ENCODE assay signal across 1 cellular context in the genomic region with DNA sequence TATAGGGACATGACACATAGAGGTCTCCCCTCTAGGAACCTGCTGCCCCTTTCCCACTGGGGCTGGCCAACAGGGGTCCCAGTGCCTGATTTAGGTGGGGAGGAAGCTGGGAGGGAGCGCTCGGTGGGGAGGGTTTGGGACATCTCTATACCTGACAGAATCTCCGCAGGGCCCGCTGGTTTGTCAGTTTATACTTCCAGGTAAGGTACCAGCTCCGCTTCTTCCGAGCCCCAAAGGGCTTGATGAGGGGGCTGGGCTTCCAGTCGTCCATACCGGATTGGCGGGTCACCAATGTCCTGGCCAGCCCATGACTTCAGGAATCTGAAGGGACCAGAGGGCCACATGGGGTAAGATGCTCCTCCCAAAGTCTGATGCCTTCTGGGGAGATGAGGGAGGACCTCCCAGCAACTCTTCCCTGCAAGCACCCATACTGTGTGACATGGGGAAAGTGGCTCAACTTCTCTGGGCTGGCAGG.
TF ChIP-seq lines count a peak whose summit lies in the region.

No MANE protein-coding gene starts in this region.

TF ChIP-seq in HepG2, 621 proteins besides CTCF, POLR2A, EP300 and RAD21:
- TF ChIP-seq HDAC6 (IDR thresholded peaks at IDR 0.05; ENCODE audit: low read depth, low read length) (no peak), ZNF616 (CRISPR knock-in tag; IDR thresholded peaks at IDR 0.05; ENCODE audit: low read depth) (no peak), ZNF768 (CRISPR knock-in tag; IDR thresholded peaks at IDR 0.05) (peak; percentile 99), ZNF501 (CRISPR knock-in tag; IDR thresholded peaks at IDR 0.05) (peak; percentile 31; the same call in 1 of the 2 replicates), ZBTB38 (CRISPR knock-in tag; IDR thresholded peaks at IDR 0.05) (0 out of 2 replicates have a peak, but pooled peaks have one; percentile 17), MTF2 (CRISPR knock-in tag; IDR thresholded peaks at IDR 0.05; ENCODE audit: borderline replicate concordance) (no peak), EEA1 (CRISPR knock-in tag; IDR thresholded peaks at IDR 0.05; ENCODE audit: borderline replicate concordance) (0 out of 2 replicates have a peak, but pooled peaks have one; percentile 24), ZNF24 (IDR thresholded peaks at IDR 0.05) (no peak), GFI1 (CRISPR knock-in tag; IDR thresholded peaks at IDR 0.05; ENCODE audit: borderline replicate concordance) (no peak), ZNF724P (CRISPR knock-in tag; IDR thresholded peaks at IDR 0.05; ENCODE audit: borderline replicate concordance) (0 out of 2 replicates have a peak, but pooled peaks have one; percentile 32), ZNF160 (CRISPR knock-in tag; IDR thresholded peaks at IDR 0.05) (0 out of 2 replicates have a peak, but pooled peaks have one; percentile 16), ATF7-NPFF (CRISPR knock-in tag; IDR thresholded peaks at IDR 0.05; ENCODE audit: low read depth) (0 out of 2 replicates have a peak, but pooled peaks have one; percentile 8), ZFP36 (IDR thresholded peaks at IDR 0.05; ENCODE audit: borderline replicate concordance, low read depth, low read length, partially characterized antibody) (peak; percentile 44), ASH2L (IDR thresholded peaks at IDR 0.05; ENCODE audit: insufficient read length, low read depth, low read length) (no peak), NRL (CRISPR knock-in tag; IDR thresholded peaks at IDR 0.05; ENCODE audit: borderline replicate concordance) (0 out of 2 replicates have a peak, but pooled peaks have one; percentile 15), ZNF607 (CRISPR knock-in tag; IDR thresholded peaks at IDR 0.05; ENCODE audit: borderline replicate concordance) (peak; percentile 42; the same call in 1 of the 2 replicates), ZMYM3 (CRISPR knock-in tag; IDR thresholded peaks at IDR 0.05) (peak; percentile 97), KDM1A (CRISPR knock-in tag; IDR thresholded peaks at IDR 0.05) (peak; percentile 89), ZNF891 (CRISPR knock-in tag; IDR thresholded peaks at IDR 0.05) (0 out of 2 replicates have a peak, but pooled peaks have one; percentile 24), SP1 (IDR thresholded peaks at IDR 0.05) (no peak), SP1 (CRISPR knock-in tag; IDR thresholded peaks at IDR 0.05) (no peak), ZNF256 (CRISPR knock-in tag; conservative IDR thresholded peaks at IDR 0.05) (no peak), REL (CRISPR knock-in tag; conservative IDR thresholded peaks at IDR 0.05) (no peak), ZNF484 (CRISPR knock-in tag; IDR thresholded peaks at IDR 0.05; ENCODE audit: borderline replicate concordance, low read depth) (no peak), KDM2A (CRISPR knock-in tag; IDR thresholded peaks at IDR 0.05; ENCODE audit: borderline replicate concordance, low read depth) (peak; percentile 16; the same call in 1 of the 2 replicates), HDAC1 (CRISPR knock-in tag; IDR thresholded peaks at IDR 0.05) (no peak), TARDBP (CRISPR knock-in tag; IDR thresholded peaks at IDR 0.05) (0 out of 2 replicates have a peak, but pooled peaks have one; percentile 6), NONO (IDR thresholded peaks at IDR 0.05) (no peak), NONO (CRISPR knock-in tag; conservative IDR thresholded peaks at IDR 0.05) (0 out of 2 replicates have a peak, but pooled peaks have one; percentile 35)
- TF ChIP-seq, protein P1, sequence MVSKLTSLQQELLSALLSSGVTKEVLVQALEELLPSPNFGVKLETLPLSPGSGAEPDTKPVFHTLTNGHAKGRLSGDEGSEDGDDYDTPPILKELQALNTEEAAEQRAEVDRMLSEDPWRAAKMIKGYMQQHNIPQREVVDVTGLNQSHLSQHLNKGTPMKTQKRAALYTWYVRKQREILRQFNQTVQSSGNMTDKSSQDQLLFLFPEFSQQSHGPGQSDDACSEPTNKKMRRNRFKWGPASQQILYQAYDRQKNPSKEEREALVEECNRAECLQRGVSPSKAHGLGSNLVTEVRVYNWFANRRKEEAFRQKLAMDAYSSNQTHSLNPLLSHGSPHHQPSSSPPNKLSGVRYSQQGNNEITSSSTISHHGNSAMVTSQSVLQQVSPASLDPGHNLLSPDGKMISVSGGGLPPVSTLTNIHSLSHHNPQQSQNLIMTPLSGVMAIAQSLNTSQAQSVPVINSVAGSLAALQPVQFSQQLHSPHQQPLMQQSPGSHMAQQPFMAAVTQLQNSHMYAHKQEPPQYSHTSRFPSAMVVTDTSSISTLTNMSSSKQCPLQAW (CRISPR knock-in tag; IDR thresholded peaks at IDR 0.05): 0 out of 2 replicates have a peak, but pooled peaks have one; percentile 21
- TF ChIP-seq, protein P2, sequence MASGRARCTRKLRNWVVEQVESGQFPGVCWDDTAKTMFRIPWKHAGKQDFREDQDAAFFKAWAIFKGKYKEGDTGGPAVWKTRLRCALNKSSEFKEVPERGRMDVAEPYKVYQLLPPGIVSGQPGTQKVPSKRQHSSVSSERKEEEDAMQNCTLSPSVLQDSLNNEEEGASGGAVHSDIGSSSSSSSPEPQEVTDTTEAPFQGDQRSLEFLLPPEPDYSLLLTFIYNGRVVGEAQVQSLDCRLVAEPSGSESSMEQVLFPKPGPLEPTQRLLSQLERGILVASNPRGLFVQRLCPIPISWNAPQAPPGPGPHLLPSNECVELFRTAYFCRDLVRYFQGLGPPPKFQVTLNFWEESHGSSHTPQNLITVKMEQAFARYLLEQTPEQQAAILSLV (CRISPR knock-in tag; IDR thresholded peaks at IDR 0.05; ENCODE audit: borderline replicate concordance): 0 out of 2 replicates have a peak, but pooled peaks have one; percentile 37
- TF ChIP-seq, protein P3, sequence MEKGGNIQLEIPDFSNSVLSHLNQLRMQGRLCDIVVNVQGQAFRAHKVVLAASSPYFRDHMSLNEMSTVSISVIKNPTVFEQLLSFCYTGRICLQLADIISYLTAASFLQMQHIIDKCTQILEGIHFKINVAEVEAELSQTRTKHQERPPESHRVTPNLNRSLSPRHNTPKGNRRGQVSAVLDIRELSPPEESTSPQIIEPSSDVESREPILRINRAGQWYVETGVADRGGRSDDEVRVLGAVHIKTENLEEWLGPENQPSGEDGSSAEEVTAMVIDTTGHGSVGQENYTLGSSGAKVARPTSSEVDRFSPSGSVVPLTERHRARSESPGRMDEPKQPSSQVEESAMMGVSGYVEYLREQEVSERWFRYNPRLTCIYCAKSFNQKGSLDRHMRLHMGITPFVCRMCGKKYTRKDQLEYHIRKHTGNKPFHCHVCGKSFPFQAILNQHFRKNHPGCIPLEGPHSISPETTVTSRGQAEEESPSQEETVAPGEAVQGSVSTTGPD (CRISPR knock-in tag; IDR thresholded peaks at IDR 0.05): no peak
- TF ChIP-seq, protein P4, sequence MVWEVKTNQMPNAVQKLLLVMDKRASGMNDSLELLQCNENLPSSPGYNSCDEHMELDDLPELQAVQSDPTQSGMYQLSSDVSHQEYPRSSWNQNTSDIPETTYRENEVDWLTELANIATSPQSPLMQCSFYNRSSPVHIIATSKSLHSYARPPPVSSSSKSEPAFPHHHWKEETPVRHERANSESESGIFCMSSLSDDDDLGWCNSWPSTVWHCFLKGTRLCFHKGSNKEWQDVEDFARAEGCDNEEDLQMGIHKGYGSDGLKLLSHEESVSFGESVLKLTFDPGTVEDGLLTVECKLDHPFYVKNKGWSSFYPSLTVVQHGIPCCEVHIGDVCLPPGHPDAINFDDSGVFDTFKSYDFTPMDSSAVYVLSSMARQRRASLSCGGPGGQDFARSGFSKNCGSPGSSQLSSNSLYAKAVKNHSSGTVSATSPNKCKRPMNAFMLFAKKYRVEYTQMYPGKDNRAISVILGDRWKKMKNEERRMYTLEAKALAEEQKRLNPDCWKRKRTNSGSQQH (CRISPR knock-in tag; IDR thresholded peaks at IDR 0.05; ENCODE audit: low read depth): 0 out of 2 replicates have a peak, but pooled peaks have one; percentile 6
